ENCODE assay signal across 27 cellular contexts in the genomic region with DNA sequence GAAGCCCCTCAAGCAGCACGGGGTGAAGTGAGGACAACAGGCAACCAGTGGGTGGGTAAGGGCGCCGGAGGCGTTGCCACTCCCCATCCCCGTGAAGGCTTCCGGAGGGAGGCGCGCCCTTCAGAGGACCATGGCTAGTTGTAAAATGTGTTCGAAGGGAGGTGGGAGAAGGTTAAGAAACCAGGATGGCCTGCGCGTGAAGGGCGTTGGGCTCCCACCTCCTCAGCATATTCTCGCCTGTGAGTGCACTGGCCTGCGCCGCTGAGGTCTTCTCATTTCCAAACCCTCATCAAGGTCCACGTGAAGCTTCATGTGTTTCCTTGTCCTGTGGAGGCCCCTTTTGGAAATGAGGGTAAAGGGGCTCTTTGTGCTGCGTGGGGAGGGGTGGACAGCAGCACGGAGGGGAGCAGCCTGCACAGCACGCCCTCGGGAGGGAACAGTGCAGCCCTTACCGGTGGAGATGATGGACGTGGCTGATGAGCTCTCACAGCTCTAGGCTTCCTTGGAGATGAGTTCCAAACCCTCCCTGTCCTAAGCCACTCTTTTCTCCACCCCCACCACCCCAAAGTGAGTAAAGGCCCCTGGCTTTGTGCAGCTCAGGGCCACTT. TPM values are rescaled to one million over a fixed set of nuclear protein-coding genes. Genes with fewer than 3 reads are reported as not detected.
"Had no signal": no experiment of that assay in that cellular context is flagged by ENCODE, and none has a peak within 500 bp of the region (broad histone marks: within the 10 kb centered on the region; RNA-seq: fewer than 3 reads in every experiment).

No MANE protein-coding gene starts in this region.

- H3K9me3 ChIP-seq: adrenal gland, ascending aorta, left lung, right lobe of liver had no signal

- H3K27me3 ChIP-seq: adrenal gland, ascending aorta, brain microvascular endothelial cell, left lung, right lobe of liver had no signal

- H3K36me3 ChIP-seq: adrenal gland, brain microvascular endothelial cell, left lung, right lobe of liver had no signal

- H3K27ac Mint-ChIP-seq: activated B cell treated with CpG ODN at 0.5 μM for 24 hours; activated CD8-positive, alpha-beta T cell treated with anti-CD3 and anti-CD28 coated beads for 36 hours; activated naive CD8-positive, alpha-beta T cell; activated T-helper 2 cell treated with anti-CD3 and anti-CD28 coated beads, Interferon-gamma antibody, Interleukin-2, Interleukin-4, amounts not matched to agents 10 μg/mL and 5 μg/mL and 100 μg/mL, durations not matched to agents 14 hours and 24 hours and 36 hours; nephron; stimulated activated memory B cell treated with anti-CD40 and anti-IgM and Interleukin-4, amounts not matched to agents 10 μg/mL and 1 μg/mL and 100 μg/mL, for 72 hours had no signal

- H3K4me1 Mint-ChIP-seq: activated B cell treated with CpG ODN at 0.5 μM for 24 hours; stimulated activated memory B cell treated with anti-CD40 and anti-IgM and Interleukin-4, amounts not matched to agents 10 μg/mL and 1 μg/mL and 100 μg/mL, for 72 hours had no signal

- ATAC-seq: activated CD8-positive, alpha-beta T cell treated with anti-CD3 and anti-CD28 coated beads for 36 hours; activated T-cell treated with anti-CD3 and anti-CD28 coated beads, Interleukin-2, amount 50 U/mL, for 4 hours; esophagus mucosa; left lung; right lobe of liver; stimulated activated memory B cell treated with anti-CD40 and anti-IgM and Interleukin-4, amounts not matched to agents 10 μg/mL and 1 μg/mL and 100 μg/mL, for 72 hours had no signal

- H3K9me3 Mint-ChIP-seq: activated T-helper 2 cell treated with anti-CD3 and anti-CD28 coated beads, Interferon-gamma antibody, Interleukin-2, Interleukin-4, amounts not matched to agents 10 μg/mL and 5 μg/mL and 100 μg/mL, durations not matched to agents 14 hours and 24 hours and 36 hours had no signal

- H3K27me3 Mint-ChIP-seq: activated B cell treated with CpG ODN at 0.5 μM for 24 hours; activated CD8-positive, alpha-beta T cell treated with anti-CD3 and anti-CD28 coated beads for 36 hours; activated naive CD8-positive, alpha-beta T cell; stimulated activated memory B cell treated with anti-CD40 and anti-IgM and Interleukin-4, amounts not matched to agents 10 μg/mL and 1 μg/mL and 100 μg/mL, for 72 hours had no signal

- H3K4me3 ChIP-seq: adrenal gland, ascending aorta, left lung, right lobe of liver had no signal

- H3K27ac ChIP-seq: adrenal gland, ascending aorta, brain microvascular endothelial cell, left lung, parathyroid adenoma, right lobe of liver had no signal

- H3K4me3 Mint-ChIP-seq: activated B cell treated with CpG ODN at 0.5 μM for 24 hours; activated CD8-positive, alpha-beta T cell treated with anti-CD3 and anti-CD28 coated beads for 36 hours; activated naive CD8-positive, alpha-beta T cell; activated T-cell treated with anti-CD3 and anti-CD28 coated beads, Interleukin-2, amount 50 U/mL, for 4 hours; nephron; stimulated activated memory B cell treated with anti-CD40 and anti-IgM and Interleukin-4, amounts not matched to agents 10 μg/mL and 1 μg/mL and 100 μg/mL, for 72 hours had no signal

- H3K4me1 ChIP-seq: adrenal gland, ascending aorta, left lung, parathyroid adenoma, right lobe of liver had no signal

- DNase-seq: activated B cell treated with CpG ODN at 0.5 μM for 24 hours; activated CD4-positive, alpha-beta T cell treated with anti-CD3 and anti-CD28 coated beads for 4 hours; activated CD8-positive, alpha-beta T cell treated with anti-CD3 and anti-CD28 coated beads for 36 hours; activated naive CD4-positive, alpha-beta T cell; activated T-cell treated with anti-CD3 and anti-CD28 coated beads, Interleukin-2, amount 50 U/mL, for 4 hours; brain microvascular endothelial cell; caudate nucleus; dermis blood vessel endothelial cell; effector CD8-positive, alpha-beta T cell; foreskin melanocyte; kidney glomerular epithelial cell; right lobe of liver; small intestine; stimulated activated CD4-positive, alpha-beta T cell treated with anti-CD3 and anti-CD28 coated beads, Interleukin-2, amount 100 ng/mL, for 24 hours; T-helper 9 cell; trophoblast cell had no signal

RNA-seq across cellular contexts. Expression of gene TEX29, which starts 8.5 kb away (rescaled TPM):
- total RNA-seq: ascending aorta, esophagus mucosa, myocyte, temporal lobe had no signal
